Comparison of ENCODE assay signal across 35 cellular contexts in genomic region chr13:34547929-34548328, GRCh38.
A peak's percentile ranks its signal among the peaks of the same experiment; 100 is the strongest.
DNase-seq lines count a peak whose midpoint lies in the region; ATAC-seq and TF ChIP-seq lines count a peak whose summit lies in the region.
"Had no signal": no experiment of that assay in that cellular context is flagged by ENCODE, and none has a peak within 500 bp of the region (broad histone marks: within the 10 kb centered on the region; RNA-seq: fewer than 3 reads in every experiment).

No MANE protein-coding gene starts in this region.

- POLR2A ChIA-PET in MCF 10A (lab: Yijun Ruan, JAX): no interaction called here

- no peaks in the 10 kb centered on the region for H3K9me3 ChIP-seq in breast epithelium
- no peaks in the 10 kb centered on the region for H3K9me3 ChIP-seq in right atrium auricular region
- no peaks in the 10 kb centered on the region for H3K9me3 ChIP-seq in heart left ventricle
- H3K9me3 ChIP-seq in left ventricle myocardium inferior (replicated peaks): no peaks in the 10 kb centered on the region
- H3K9me3 ChIP-seq: A549; BE2C; BLaER1; BLaER1 treated with 17β-estradiol and CSF1 and Interleukin-3, amounts not matched to agents 10 nM and 100 nM; Caco-2 had no signal

- TF ChIP-seq POLR2A in breast epithelium (IDR thresholded peaks at IDR 0.05): no peak
- TF ChIP-seq POLR2A in heart left ventricle (IDR thresholded peaks at IDR 0.05): no peak

- H3K4me1 ChIP-seq in breast epithelium (no peaks in the 10 kb centered on the region), right atrium auricular region (no peaks in the 10 kb centered on the region), heart left ventricle (peaks cover 0 to 4% (median 0%) of the 10 kb centered on the region in 12 donors), left ventricle myocardium inferior (no peaks in the 10 kb centered on the region)
- H3K4me1 ChIP-seq: A549; BE2C; BLaER1; BLaER1 treated with 17β-estradiol and CSF1 and Interleukin-3, amounts not matched to agents 10 nM and 100 nM; Caco-2 had no signal

- H3K36me3 ChIP-seq in breast epithelium (no peaks in the 10 kb centered on the region), right atrium auricular region (no peaks in the 10 kb centered on the region), heart left ventricle (no peaks in the 10 kb centered on the region), left ventricle myocardium inferior (no peaks in the 10 kb centered on the region)
- H3K36me3 ChIP-seq: BE2C; BLaER1; BLaER1 treated with 17β-estradiol and CSF1 and Interleukin-3, amounts not matched to agents 10 nM and 100 nM had no signal

- H3K4me1 Mint-ChIP-seq in MCF 10A (ENCODE audit: insufficient read depth, unreplicated experiment): no peaks in the 10 kb centered on the region
- H3K4me1 Mint-ChIP-seq: B cell; CD14-positive monocyte; CD4-positive, alpha-beta memory T cell; CD4-positive, CD25-positive, alpha-beta regulatory T cell; CD8-positive, alpha-beta memory T cell had no signal

- H3K27ac ChIP-seq in breast epithelium (no peak overlapping the region), right atrium auricular region (no peak overlapping the region), heart left ventricle (no peak overlapping the region), left ventricle myocardium inferior (replicated peaks) (no peak overlapping the region)
- H3K27ac ChIP-seq: 22Rv1; A549; BLaER1; BLaER1 treated with 17β-estradiol and CSF1 and Interleukin-3, amounts not matched to agents 10 nM and 100 nM; C4-2B had no signal

- no peak overlapping the region for H3K4me3 Mint-ChIP-seq in MCF 10A (ENCODE audit: unreplicated experiment)
- H3K4me3 Mint-ChIP-seq: B cell; CD14-positive monocyte; CD4-positive, alpha-beta memory T cell; CD4-positive, alpha-beta T cell; CD4-positive, CD25-positive, alpha-beta regulatory T cell; CD8-positive, alpha-beta memory T cell; CD8-positive, alpha-beta T cell had no signal

- no peak overlapping the region for H3K4me3 ChIP-seq in breast epithelium
- H3K4me3 ChIP-seq in right atrium auricular region: no peak overlapping the region
- no peak overlapping the region for H3K4me3 ChIP-seq in heart left ventricle
- no peak overlapping the region for H3K4me3 ChIP-seq in left ventricle myocardium inferior
- H3K4me3 ChIP-seq: A549; BLaER1; BLaER1 treated with 17β-estradiol and CSF1 and Interleukin-3, amounts not matched to agents 10 nM and 100 nM had no signal

- WGBS in heart left ventricle, 4 donors: 62 to 82% (median 70%) methylated on average over 3 of the region's 3 CpGs

- no peaks in the 10 kb centered on the region for H3K9me3 Mint-ChIP-seq in MCF 10A (ENCODE audit: unreplicated experiment)
- H3K9me3 Mint-ChIP-seq: CD4-positive, alpha-beta T cell; CD8-positive, alpha-beta T cell had no signal

- intact Hi-C loops in MCF 10A (cut with micrococcal nuclease): no loop called here
- intact Hi-C loops in breast epithelium (cut with DNase I; ENCODE audit: low total_unique reads): no loop called here
- intact Hi-C loops in Right ventricle myocardium superior (cut with DNase I): no loop called here
- intact Hi-C loops in heart left ventricle (cut with DNase I): no loop called here
- intact Hi-C loops in cardiac septum (cut with DNase I): no loop called here
- intact Hi-C loops in left ventricle myocardium superior (cut with micrococcal nuclease): no loop called here
- intact Hi-C loops in left ventricle myocardium inferior (cut with micrococcal nuclease): no loop called here

- H3K27me3 ChIP-seq in breast epithelium (no peaks in the 10 kb centered on the region), right atrium auricular region (no peaks in the 10 kb centered on the region), heart left ventricle (no peaks in the 10 kb centered on the region), left ventricle myocardium inferior (ENCODE audit: low read depth) (no peaks in the 10 kb centered on the region)
- H3K27me3 ChIP-seq: BE2C; BLaER1; BLaER1 treated with 17β-estradiol and CSF1 and Interleukin-3, amounts not matched to agents 10 nM and 100 nM had no signal

- peak overlapping the region; percentile 18 for H3K27ac Mint-ChIP-seq in MCF 10A (ENCODE audit: low read depth, unreplicated experiment)
- H3K27ac Mint-ChIP-seq: B cell; CD4-positive, alpha-beta memory T cell; CD4-positive, alpha-beta T cell; CD4-positive, CD25-positive, alpha-beta regulatory T cell; CD8-positive, alpha-beta memory T cell; CD8-positive, alpha-beta T cell had no signal

- no TSS peak for BruUV-seq in MCF 10A (replicated peaks; lab: Mats Ljungman, UMichigan)

- CTCF ChIA-PET in MCF 10A (lab: Yijun Ruan, JAX): no interaction called here

- no peaks in the 10 kb centered on the region for H3K36me3 Mint-ChIP-seq in MCF 10A (ENCODE audit: insufficient read depth, unreplicated experiment)
- H3K36me3 Mint-ChIP-seq: CD14-positive monocyte; CD4-positive, alpha-beta memory T cell; CD4-positive, CD25-positive, alpha-beta regulatory T cell; CD8-positive, alpha-beta memory T cell; CD8-positive, alpha-beta T cell had no signal

- TF ChIP-seq CTCF in MCF 10A (IDR thresholded peaks at IDR 0.05; ENCODE audit: unreplicated experiment): no peak
- TF ChIP-seq CTCF in breast epithelium (IDR thresholded peaks at IDR 0.05): no peak
- no peak for TF ChIP-seq CTCF in right atrium auricular region (IDR thresholded peaks at IDR 0.05)
- no peak for TF ChIP-seq CTCF in heart left ventricle (IDR thresholded peaks at IDR 0.05)
- no peak for TF ChIP-seq CTCF in left ventricle myocardium inferior (IDR thresholded peaks at IDR 0.05; ENCODE audit: borderline replicate concordance)

- no peaks in the 10 kb centered on the region for H3K27me3 Mint-ChIP-seq in MCF 10A (ENCODE audit: insufficient read depth, unreplicated experiment)
- H3K27me3 Mint-ChIP-seq: B cell; CD4-positive, alpha-beta memory T cell; CD4-positive, alpha-beta T cell; CD4-positive, CD25-positive, alpha-beta regulatory T cell had no signal

- DNase-seq in MCF 10A (ENCODE audit: unreplicated experiment) (no peak), breast epithelium (ENCODE audit: low spot score in 2 of 2) (no peak), Right ventricle myocardium superior (no peak), right atrium auricular region (ENCODE audit: low spot score) (no peak), heart left ventricle (no peak), cardiac septum (ENCODE audit: low spot score) (no peak), left ventricle myocardium superior (no peak), left ventricle myocardium inferior (no peak)
- DNase-seq: 8988T; ACHN; AML-193; BE2C; C1 segment of cervical spinal cord; Caco-2; Calu3; CD4-positive, alpha-beta memory T cell; CD4-positive, alpha-beta T cell; CD4-positive, CD25-positive, alpha-beta regulatory T cell; CD8-positive, alpha-beta memory T cell; CD8-positive, alpha-beta T cell; COR-L47; DMS 273 treated with DMSO at 0.1 percent for 48 hours; DMS153; DMS53; DMS79; DMS79 treated with DMSO at 0.1 percent for 48 hours; DND-41; EL had no signal

- ATAC-seq in Right ventricle myocardium superior (ENCODE audit: poor library complexity) (peak; percentile 22), heart left ventricle (peak; percentile 20 to 55 (median 44)), left ventricle myocardium superior (peak; percentile 55)
- ATAC-seq: A549; CD8-positive, alpha-beta T cell had no signal
